8 cellular contexts compared by ENCODE assay signal in genomic region chr12:117367006-117367638, GRCh38. TPM values are rescaled to one million over a fixed set of nuclear protein-coding genes. Genes with fewer than 3 reads are reported as not detected.
DNase-seq lines count a peak whose midpoint lies in the region; ATAC-seq and TF ChIP-seq lines count a peak whose summit lies in the region.

No MANE protein-coding gene starts in this region.

- H3K4me2 ChIP-seq in HCT116 (ENCODE audit: low read length), result 0 out of 2 replicates have a peak overlapping the region, but pooled peaks have one; percentile 32

- H2AFZ ChIP-seq in HCT116 (ENCODE audit: low read depth, low read length, poor library complexity, severe bottlenecking), result peak overlapping the region; percentile 42

- H3K9ac ChIP-seq in HCT116 (ENCODE audit: low read length), result no peak overlapping the region

- peak; percentile 97 for TF ChIP-seq RAD21 in HCT116 (IDR thresholded peaks at IDR 0.05; ENCODE audit: low read depth)

- H3K36me3 ChIP-seq in HCT116 (ENCODE audit: control insufficient read depth in 1 of 2, insufficient read depth in 2 of 2, low read length in 2 of 2) (no peaks in the 10 kb centered on the region), esophagus squamous epithelium (no peaks in the 10 kb centered on the region), stomach (no peaks in the 10 kb centered on the region)

- ATAC-seq in HCT116, result peak; percentile 90
- ATAC-seq in activated CD8-positive, alpha-beta T cell treated with anti-CD3 and anti-CD28 coated beads for 36 hours, result no peak
- no peak for ATAC-seq in HG03521 (IDR thresholded peaks at IDR 0.05; ENCODE audit: unreplicated experiment)

- DNase-seq in COR-L47 (lab: John Stamatoyannopoulos, UW) (peak; percentile 54), HCT116 (ENCODE audit: low read depth, low spot score) (peak; percentile 69), NCI-H446 (lab: John Stamatoyannopoulos, UW) (peak; percentile 31 to 74), esophagus squamous epithelium (lab: John Stamatoyannopoulos, UW) (no peak), mucosa of gallbladder (ENCODE audit: low spot score) (peak; percentile 78), stomach (peak; percentile 84)
- DNase-seq in activated CD8-positive, alpha-beta T cell treated with anti-CD3 and anti-CD28 coated beads for 36 hours, result peak; percentile 72

- no peaks in the 10 kb centered on the region for H4K20me1 ChIP-seq in HCT116 (ENCODE audit: insufficient read depth)

- H3K79me2 ChIP-seq in HCT116 (ENCODE audit: insufficient read depth, low read length), result no peaks in the 10 kb centered on the region

- no peaks in the 10 kb centered on the region for H3K9me3 ChIP-seq in HCT116 (ENCODE audit: control insufficient read depth in 1 of 2, insufficient read depth in 1 of 2, low read depth in 1 of 2, low read length in 2 of 2)
- H3K9me3 ChIP-seq in esophagus squamous epithelium, result no peaks in the 10 kb centered on the region
- H3K9me3 ChIP-seq in stomach, result peaks cover 0 to 13% (median 3%) of the 10 kb centered on the region in 4 donors

- H3K27ac Mint-ChIP-seq in activated CD8-positive, alpha-beta T cell treated with anti-CD3 and anti-CD28 coated beads for 36 hours, result no peak overlapping the region

- TF ChIP-seq CTCF in HCT116 (IDR thresholded peaks at IDR 0.05 in 2 of 3, conservative IDR thresholded peaks at IDR 0.05 in 1 of 3; ENCODE audit: borderline replicate concordance in 1 of 3, insufficient read depth in 1 of 3, low read depth in 2 of 3, low read length in 2 of 3) (peak; percentile 92 to 96 (median 93)), esophagus squamous epithelium (IDR thresholded peaks at IDR 0.05) (peak; percentile 51 to 92 (median 88)), stomach (IDR thresholded peaks at IDR 0.05) (peak in 5 of 7 experiments; percentile 46 to 91 (median 84))
- TF ChIP-seq CTCF in activated CD8-positive, alpha-beta T cell treated with anti-CD3 and anti-CD28 coated beads for 36 hours (IDR thresholded peaks at IDR 0.05), result peak; percentile 80

- no peaks in the 10 kb centered on the region for H3K36me3 Mint-ChIP-seq in activated CD8-positive, alpha-beta T cell treated with anti-CD3 and anti-CD28 coated beads for 36 hours (ENCODE audit: low read depth)

- intact Hi-C loops in HCT116 (cut with micrococcal nuclease), result loop anchor here (1.0 to 5.0 kb wide), 6 partner anchors 130 to 485 kb away; no protein-coding TSS in a partner anchor
- intact Hi-C loops in activated CD8-positive, alpha-beta T cell treated with anti-CD3 and anti-CD28 coated beads for 36 hours (cut with micrococcal nuclease), result loop anchor here (5.0 kb wide), 2 partner anchors 220 to 470 kb away; no protein-coding TSS in a partner anchor
- intact Hi-C loops in esophagus squamous epithelium (cut with DNase I), result loop anchor here (5.0 kb wide), 3 partner anchors 130 to 470 kb away; no protein-coding TSS in a partner anchor
- intact Hi-C loops in stomach (cut with DNase I; ENCODE audit: low total_unique reads), result loop anchor here (5.0 kb wide), 1 partner anchor 470 kb away; no protein-coding TSS in a partner anchor

- BruUV-seq in HCT116 (replicated peaks; lab: Mats Ljungman, UMichigan), result no TSS peak

- H3K9me3 Mint-ChIP-seq in activated CD8-positive, alpha-beta T cell treated with anti-CD3 and anti-CD28 coated beads for 36 hours, result no peaks in the 10 kb centered on the region

- RAD21 ChIA-PET in HCT116 (lab: Charles Lee; ENCODE audit: low non-redundant PET in 1 of 2, low total read pairs in 2 of 2, uncharacterized antibody in 2 of 2, unreplicated experiment in 2 of 2), result interaction anchor here (0.8 to 1.3 kb wide), 8 partner anchors 152 to 483 kb away, joined by 3 to 10 read pairs (median 4); no protein-coding TSS in a partner anchor

- peaks cover 62% of the 10 kb centered on the region for H3K27me3 ChIP-seq in HCT116 (ENCODE audit: insufficient read depth, low read length)
- H3K27me3 ChIP-seq in esophagus squamous epithelium, result peaks cover 0 to 69% (median 2%) of the 10 kb centered on the region in 4 donors
- peaks cover 3 to 48% (median 29%) of the 10 kb centered on the region in 3 donors for H3K27me3 ChIP-seq in stomach

- H3K9me2 ChIP-seq in HCT116 (ENCODE audit: insufficient read depth), result no peaks in the 10 kb centered on the region

- H3K27ac ChIP-seq in HCT116 (ENCODE audit: low read depth, low read length) (no peak overlapping the region), esophagus squamous epithelium (no peak overlapping the region), stomach (no peak overlapping the region)

- no peaks in the 10 kb centered on the region for H3K4me1 Mint-ChIP-seq in activated CD8-positive, alpha-beta T cell treated with anti-CD3 and anti-CD28 coated beads for 36 hours (ENCODE audit: low read depth)

- no peak overlapping the region for H3K4me3 Mint-ChIP-seq in activated CD8-positive, alpha-beta T cell treated with anti-CD3 and anti-CD28 coated beads for 36 hours

- 15 to 16% methylated on average over 10 to 12 of the region's 12 CpGs for WGBS in esophagus squamous epithelium, 2 donors
- WGBS in stomach, 5 donors, result 15 to 26% (median 17%) methylated on average over 8 to 12 of the region's 12 CpGs

- H3K4me1 ChIP-seq in HCT116 (ENCODE audit: control insufficient read depth in 1 of 2, insufficient read depth in 2 of 2, low read length in 2 of 2), result 0 out of 4 replicates have a peak, but pooled peaks cover 0 to 2% of the 10 kb centered on the region in 2 experiments
- no peaks in the 10 kb centered on the region for H3K4me1 ChIP-seq in esophagus squamous epithelium
- no peaks in the 10 kb centered on the region for H3K4me1 ChIP-seq in stomach

- peaks cover 26% of the 10 kb centered on the region for H3K27me3 Mint-ChIP-seq in activated CD8-positive, alpha-beta T cell treated with anti-CD3 and anti-CD28 coated beads for 36 hours

- CTCF ChIA-PET in HCT116 (lab: Charles Lee), result interaction anchor here (0.6 to 3.4 kb wide), 26 partner anchors 8 to 491 kb away, joined by 3 to 83 read pairs (median 4); no protein-coding TSS in a partner anchor
- CTCF ChIA-PET in activated CD8-positive, alpha-beta T cell treated with anti-CD3 and anti-CD28 coated beads for 36 hours (lab: Charles Lee), result interaction anchor here (0.6 to 5.7 kb wide), 23 partner anchors 8 to 490 kb away, joined by 3 to 58 read pairs (median 5); no protein-coding TSS in a partner anchor

- POLR2A ChIA-PET in HCT116 (lab: Charles Lee), result no interaction called here
- POLR2A ChIA-PET in activated CD8-positive, alpha-beta T cell treated with anti-CD3 and anti-CD28 coated beads for 36 hours (lab: Charles Lee), result interaction anchor here (0.7 kb wide), 1 partner anchor 308 kb away, joined by 3 read pairs; no protein-coding TSS in a partner anchor

- no peak for TF ChIP-seq EP300 in stomach (IDR thresholded peaks at IDR 0.05)

- H3K4me3 ChIP-seq in HCT116 (replicated peaks in 1 of 2; ENCODE audit: low read depth in 1 of 2, low read length in 2 of 2), result no peak overlapping the region
- H3K4me3 ChIP-seq in esophagus squamous epithelium, result no peak overlapping the region
- H3K4me3 ChIP-seq in stomach, result no peak overlapping the region

- TF ChIP-seq POLR2A in HCT116 (IDR thresholded peaks at IDR 0.05; ENCODE audit: borderline replicate concordance, extremely low read depth, insufficient read depth, insufficient read length) (no peak), esophagus squamous epithelium (IDR thresholded peaks at IDR 0.05) (no peak), stomach (IDR thresholded peaks at IDR 0.05) (no peak)

TF ChIP-seq in HCT116, 20 proteins besides CTCF, POLR2A, EP300 and RAD21:
- no peak for TF ChIP-seq EZH2 (IDR thresholded peaks at IDR 0.05)
- no peak for TF ChIP-seq REST (IDR thresholded peaks at IDR 0.05; ENCODE audit: low read depth)
- no peak for TF ChIP-seq CEBPB (IDR thresholded peaks at IDR 0.05; ENCODE audit: low read depth)
- no peak for TF ChIP-seq ZFX (IDR thresholded peaks at IDR 0.05)
- TF ChIP-seq MAX (IDR thresholded peaks at IDR 0.05), result no peak
- TF ChIP-seq SP1 (IDR thresholded peaks at IDR 0.05; ENCODE audit: low read depth), result no peak
- TF ChIP-seq SRF (IDR thresholded peaks at IDR 0.05; ENCODE audit: low read depth), result no peak
- no peak for TF ChIP-seq ZNF274 (IDR thresholded peaks at IDR 0.05; ENCODE audit: low read depth, low read length)

RNA-seq across cellular contexts. Expression of gene NOS1, which starts 5.7 kb away (rescaled TPM):
- total RNA-seq in HCT116 (2021; ENCODE audit: unreplicated experiment) (0.22 TPM), esophagus squamous epithelium (1 to 10 TPM in 3 of 4 donors, under 1 TPM in 1; 0.49 to 1.9 (median 1.5) TPM), mucosa of gallbladder (0.40 TPM), stomach (1 to 10 TPM in 1 of 5 donors, under 1 TPM in 3, not detected in 1; 0.29 to 3.1 (median 0.44) TPM)
- under 0.01 and 0.01 TPM in 2 replicates for polyA plus RNA-seq in HCT116 (2012)
- total RNA-seq in activated CD8-positive, alpha-beta T cell treated with anti-CD3 and anti-CD28 coated beads for 36 hours, result not detected
- polyA plus RNA-seq in stomach, result under 1 TPM in 1 of 3 donors, not detected in 2; 0.15 TPM
